8 cellular contexts compared by ENCODE assay signal in genomic region chr10:97497572-97498075, GRCh38. TPM values are rescaled to one million over a fixed set of nuclear protein-coding genes. Genes with fewer than 3 reads are reported as not detected.
DNase-seq lines count a peak whose midpoint lies in the region; ATAC-seq and TF ChIP-seq lines count a peak whose summit lies in the region.

No MANE protein-coding gene starts in this region.

- intact Hi-C loops in HCT116 (cut with micrococcal nuclease) = loop anchor here (2.0 to 5.0 kb wide), 2 partner anchors 45 to 50 kb away; partner anchors contain the start of genes EXOSC1 and ZDHHC16

- H3K9me2 ChIP-seq in HCT116 (ENCODE audit: insufficient read depth) (no peaks in the 10 kb centered on the region), hepatocyte (replicated peaks; ENCODE audit: insufficient read depth) (no peaks in the 10 kb centered on the region)

- DNase-seq in DMS53 treated with DMSO at 0.1 percent for 48 hours (lab: John Stamatoyannopoulos, UW; ENCODE audit: unreplicated experiment) = peak; percentile 85
- DNase-seq in HCT116 (ENCODE audit: low read depth, low spot score) = peak; percentile 69
- peak; percentile 15 for DNase-seq in NCI-H2029 treated with DMSO at 0.1 percent for 48 hours (lab: John Stamatoyannopoulos, UW)
- peak; percentile 77 for DNase-seq in T1000 (lab: John Stamatoyannopoulos, UW)
- DNase-seq in astrocyte of the cerebellum (ENCODE audit: low read depth) = peak; percentile 31
- DNase-seq in hepatocyte (ENCODE audit: low spot score) = peak; percentile 90
- DNase-seq in retina = peak; percentile 82

- H4K20me1 ChIP-seq in HCT116 (ENCODE audit: insufficient read depth) = no peaks in the 10 kb centered on the region
- peaks cover 39% of the 10 kb centered on the region for H4K20me1 ChIP-seq in hepatocyte (ENCODE audit: insufficient read depth, poor library complexity, severe bottlenecking)

- POLR2A ChIA-PET in HCT116 (lab: Charles Lee) = interaction anchor here (0.8 kb wide), 1 partner anchor 21 kb away, joined by 4 read pairs; no protein-coding TSS in a partner anchor

- H3K79me2 ChIP-seq in HCT116 (ENCODE audit: insufficient read depth, low read length) (peaks cover 54% of the 10 kb centered on the region), hepatocyte (peaks cover 76% of the 10 kb centered on the region)

- peak overlapping the region; percentile 81 to 96 for H3K4me3 ChIP-seq in HCT116 (replicated peaks in 1 of 2; ENCODE audit: low read depth in 1 of 2, low read length in 2 of 2)
- H3K4me3 ChIP-seq in astrocyte of the cerebellum (ENCODE audit: low read depth, low read length) = peak overlapping the region; percentile 81
- peak overlapping the region; percentile 59 for H3K4me3 ChIP-seq in hepatocyte

- no peak overlapping the region for H2AFZ ChIP-seq in HCT116 (ENCODE audit: low read depth, low read length, poor library complexity, severe bottlenecking)
- H2AFZ ChIP-seq in hepatocyte = peak overlapping the region; percentile 64

- peak overlapping the region; percentile 94 for H3K9ac ChIP-seq in HCT116 (ENCODE audit: low read length)

- in situ Hi-C loops in astrocyte of the cerebellum (cut with HindIII; ENCODE audit: low sequenced_read_pairs) = no loop called here

- BruUV-seq in HCT116 (replicated peaks; lab: Mats Ljungman, UMichigan) = TSS peak; percentile 57

- ATAC-seq in HCT116 (peak; percentile 61), HG03039 (IDR thresholded peaks at IDR 0.05; ENCODE audit: unreplicated experiment) (no peak)

- RAD21 ChIA-PET in HCT116 (lab: Charles Lee; ENCODE audit: low non-redundant PET in 1 of 2, low total read pairs in 2 of 2, uncharacterized antibody in 2 of 2, unreplicated experiment in 2 of 2) = no interaction called here

- TF ChIP-seq CTCF in HCT116 (IDR thresholded peaks at IDR 0.05 in 2 of 3, conservative IDR thresholded peaks at IDR 0.05 in 1 of 3; ENCODE audit: borderline replicate concordance in 1 of 3, insufficient read depth in 1 of 3, low read depth in 2 of 3, low read length in 2 of 3) (no peak), astrocyte of the cerebellum (IDR thresholded peaks at IDR 0.05; ENCODE audit: low read depth, low read length, missing control alignments) (no peak), hepatocyte (IDR thresholded peaks at IDR 0.05; ENCODE audit: poor library complexity) (no peak)

- H3K9me3 ChIP-seq in HCT116 (ENCODE audit: control insufficient read depth in 1 of 2, insufficient read depth in 1 of 2, low read depth in 1 of 2, low read length in 2 of 2) (no peaks in the 10 kb centered on the region), hepatocyte (ENCODE audit: low read depth) (no peaks in the 10 kb centered on the region)

- TF ChIP-seq POLR2A in HCT116 (IDR thresholded peaks at IDR 0.05; ENCODE audit: borderline replicate concordance, extremely low read depth, insufficient read depth, insufficient read length) = peak; percentile 58

- CTCF ChIA-PET in HCT116 (lab: Charles Lee) = interaction anchor here (0.6 kb wide), 1 partner anchor 215 kb away, joined by 5 read pairs; no protein-coding TSS in a partner anchor

- no peak for TF ChIP-seq RAD21 in HCT116 (IDR thresholded peaks at IDR 0.05; ENCODE audit: low read depth)

- H3K4me1 ChIP-seq in HCT116 (ENCODE audit: control insufficient read depth in 1 of 2, insufficient read depth in 2 of 2, low read length in 2 of 2) (peaks cover 9 to 17% of the 10 kb centered on the region in 2 experiments; a peak in 3 of 4 replicates), hepatocyte (ENCODE audit: insufficient read depth) (peaks cover 28% of the 10 kb centered on the region)

- H3K27ac ChIP-seq in HCT116 (ENCODE audit: low read depth, low read length) (peak overlapping the region; percentile 94), hepatocyte (peak overlapping the region; percentile 92)

- H3K36me3 ChIP-seq in HCT116 (ENCODE audit: control insufficient read depth in 1 of 2, insufficient read depth in 2 of 2, low read length in 2 of 2) (no peaks in the 10 kb centered on the region; a peak in 1 of 4 replicates), hepatocyte (replicated peaks; ENCODE audit: insufficient read depth, low read depth) (no peaks in the 10 kb centered on the region)

- peak overlapping the region; percentile 81 for H3K4me2 ChIP-seq in HCT116 (ENCODE audit: low read length)
- peak overlapping the region; percentile 85 for H3K4me2 ChIP-seq in hepatocyte

- 2% methylated on average over 22 of the region's 22 CpGs for WGBS in hepatocyte (ENCODE audit: low lambda C conversion rate, missing lambda C conversion rate)

- H3K27me3 ChIP-seq in HCT116 (ENCODE audit: insufficient read depth, low read length) = no peaks in the 10 kb centered on the region
- H3K27me3 ChIP-seq in hepatocyte = no peaks in the 10 kb centered on the region

TF ChIP-seq in HCT116, 20 proteins besides CTCF, POLR2A, EP300 and RAD21 (continues in another document):
- TF ChIP-seq JUND (IDR thresholded peaks at IDR 0.05) (no peak), EGR1 (IDR thresholded peaks at IDR 0.05; ENCODE audit: low read depth) (no peak), CEBPB (IDR thresholded peaks at IDR 0.05; ENCODE audit: low read depth) (no peak), YY1 (IDR thresholded peaks at IDR 0.05; ENCODE audit: extremely low read depth, insufficient replicate concordance, low read depth, low read length) (peak; percentile 84), TCF7L2 (IDR thresholded peaks at IDR 0.05; ENCODE audit: borderline replicate concordance, extremely low read depth, insufficient read depth, insufficient read length) (no peak), ZFX (IDR thresholded peaks at IDR 0.05) (no peak), SP1 (IDR thresholded peaks at IDR 0.05; ENCODE audit: low read depth) (no peak; the same call in 1 of the 2 replicates), POLR2AphosphoS5 (IDR thresholded peaks at IDR 0.05; ENCODE audit: low read depth, low read length) (peak; percentile 56; the same call in 1 of the 2 replicates), FOSL1 (IDR thresholded peaks at IDR 0.05; ENCODE audit: low read depth) (no peak), SRF (IDR thresholded peaks at IDR 0.05; ENCODE audit: low read depth) (no peak), ZNF274 (IDR thresholded peaks at IDR 0.05; ENCODE audit: low read depth, low read length) (no peak), REST (IDR thresholded peaks at IDR 0.05; ENCODE audit: low read depth) (no peak), ELF1 (IDR thresholded peaks at IDR 0.05; ENCODE audit: borderline replicate concordance, low read depth) (no peak), ZBTB33 (IDR thresholded peaks at IDR 0.05; ENCODE audit: extremely low read depth, insufficient replicate concordance, low read length) (no peak), ATF3 (IDR thresholded peaks at IDR 0.05) (no peak)

RNA-seq across cellular contexts. Expression of gene MMS19, which starts 0.6 kb away (rescaled TPM):
- 101 TPM for total RNA-seq in HCT116 (2021; ENCODE audit: unreplicated experiment)
- 87.2 and 107 TPM in 2 replicates for polyA plus RNA-seq in HCT116 (2012)
- total RNA-seq in hepatocyte = 68.6 and 73.6 TPM in 2 replicates
- 58.4 and 59.8 TPM in 2 replicates for polyA plus RNA-seq in hepatocyte

RNA-seq across cellular contexts. Expression of gene UBTD1, which starts 1.1 kb away (rescaled TPM):
- total RNA-seq in HCT116 (2021; ENCODE audit: unreplicated experiment) (12.8 TPM), hepatocyte (12.8 and 20.6 TPM in 2 replicates)
- polyA plus RNA-seq in HCT116 (2012) = 13.6 and 15.6 TPM in 2 replicates
- 37.0 and 37.1 TPM in 2 replicates for polyA plus RNA-seq in hepatocyte

RNA-seq across cellular contexts. Expression of gene ZDHHC16, which starts 51.6 kb away (rescaled TPM):
- 34.0 TPM for total RNA-seq in HCT116 (2021; ENCODE audit: unreplicated experiment)
- polyA plus RNA-seq in HCT116 (2012) = 23.9 and 32.2 TPM in 2 replicates
- 54.4 and 57.0 TPM in 2 replicates for total RNA-seq in hepatocyte
- polyA plus RNA-seq in hepatocyte = 81.9 and 86.8 TPM in 2 replicates

RNA-seq across cellular contexts. Expression of gene EXOSC1, which starts 51.8 kb away (rescaled TPM):
- total RNA-seq in HCT116 (2021; ENCODE audit: unreplicated experiment) (38.9 TPM), hepatocyte (34.7 and 40.0 TPM in 2 replicates)
- polyA plus RNA-seq in HCT116 (2012) = 44.7 and 53.0 TPM in 2 replicates
- polyA plus RNA-seq in hepatocyte = 39.1 and 51.7 TPM in 2 replicates

Comparison
In these comparisons a context has a peak if more than half of its experiments do, and no peak if none do; other contexts are left out.
1. DNase-seq: peak in every context shown above with its lines; median percentile 90 in hepatocyte; 85 in DMS53 treated with DMSO at 0.1 percent for 48 hours; 82 in retina; 77 in T1000; 69 in HCT116; 31 in astrocyte of the cerebellum; 15 in NCI-H2029 treated with DMSO at 0.1 percent for 48 hours.